In genomic region chr6:117561128-117561527, GRCh38 we compare ENCODE assay signal across 19 cellular contexts.
"Had no signal": no experiment of that assay in that cellular context is flagged by ENCODE, and none has a peak within 500 bp of the region (broad histone marks: within the 10 kb centered on the region; RNA-seq: fewer than 3 reads in every experiment).

No MANE protein-coding gene starts in this region.

- H3K9me3 ChIP-seq: esophagus squamous epithelium, uterus had no signal

- H3K36me3 Mint-ChIP-seq: natural killer cell treated with Interleukin-12 subunit alpha and Interleukin-12 subunit beta and Interleukin-15 and Interleukin-18, amount 100 ng/mL, for 72 hours had no signal

- H3K27ac ChIP-seq: esophagus squamous epithelium, uterus had no signal

- H3K36me3 ChIP-seq: uterus had no signal

- H3K4me1 Mint-ChIP-seq: activated CD4-positive, alpha-beta T cell treated with anti-CD3 and anti-CD28 coated beads, Interleukin-2, amount 10 ng/mL, durations not matched to agents 24 days and 14 days; activated naive CD8-positive, alpha-beta T cell treated with anti-CD3 and anti-CD28 coated beads, Interleukin-2, amount 50 U/mL, for 24 hours had no signal

- H3K27me3 Mint-ChIP-seq: activated CD4-positive, alpha-beta T cell treated with anti-CD3 and anti-CD28 coated beads, Interleukin-2, amount 10 ng/mL, durations not matched to agents 24 days and 14 days; activated CD8-positive, alpha-beta T cell treated with anti-CD3 and anti-CD28 coated beads for 36 hours; activated naive CD8-positive, alpha-beta T cell treated with anti-CD3 and anti-CD28 coated beads, Interleukin-2, amount 50 U/mL, for 24 hours; natural killer cell treated with Interleukin-12 subunit alpha and Interleukin-12 subunit beta and Interleukin-15 and Interleukin-18, amount 100 ng/mL, for 72 hours had no signal

- H3K27ac Mint-ChIP-seq: activated CD4-positive, alpha-beta T cell treated with anti-CD3 and anti-CD28 coated beads, Interleukin-2, amount 10 ng/mL, durations not matched to agents 24 days and 14 days; activated CD8-positive, alpha-beta T cell treated with anti-CD3 and anti-CD28 coated beads for 36 hours; activated naive CD8-positive, alpha-beta T cell treated with anti-CD3 and anti-CD28 coated beads, Interleukin-2, amount 50 U/mL, for 24 hours; activated T-helper 2 cell treated with anti-CD3 and anti-CD28 coated beads, Interferon-gamma antibody, Interleukin-2, Interleukin-4, amounts not matched to agents 10 μg/mL and 5 μg/mL and 100 μg/mL, durations not matched to agents 14 hours and 24 hours and 36 hours; natural killer cell treated with Interleukin-12 subunit alpha and Interleukin-12 subunit beta and Interleukin-15 and Interleukin-18, amount 100 ng/mL, for 72 hours had no signal

- ATAC-seq: activated CD8-positive, alpha-beta T cell treated with anti-CD3 and anti-CD28 coated beads for 36 hours; activated naive CD8-positive, alpha-beta T cell treated with anti-CD3 and anti-CD28 coated beads, Interleukin-2, amount 50 U/mL, for 24 hours; natural killer cell treated with Interleukin-12 subunit alpha and Interleukin-12 subunit beta and Interleukin-15 and Interleukin-18, amount 100 ng/mL, for 72 hours had no signal

- H3K9me3 Mint-ChIP-seq: activated CD4-positive, alpha-beta T cell treated with anti-CD3 and anti-CD28 coated beads, Interleukin-2, amount 10 ng/mL, durations not matched to agents 24 days and 14 days; activated CD8-positive, alpha-beta T cell treated with anti-CD3 and anti-CD28 coated beads for 36 hours; activated naive CD8-positive, alpha-beta T cell treated with anti-CD3 and anti-CD28 coated beads, Interleukin-2, amount 50 U/mL, for 24 hours; activated T-helper 2 cell treated with anti-CD3 and anti-CD28 coated beads, Interferon-gamma antibody, Interleukin-2, Interleukin-4, amounts not matched to agents 10 μg/mL and 5 μg/mL and 100 μg/mL, durations not matched to agents 14 hours and 24 hours and 36 hours; natural killer cell treated with Interleukin-12 subunit alpha and Interleukin-12 subunit beta and Interleukin-15 and Interleukin-18, amount 100 ng/mL, for 72 hours had no signal

- H3K4me1 ChIP-seq: uterus had no signal

- H3K4me3 Mint-ChIP-seq: activated CD4-positive, alpha-beta T cell treated with anti-CD3 and anti-CD28 coated beads, Interleukin-2, amount 10 ng/mL, durations not matched to agents 24 days and 14 days; activated CD8-positive, alpha-beta T cell treated with anti-CD3 and anti-CD28 coated beads for 36 hours; activated naive CD8-positive, alpha-beta T cell treated with anti-CD3 and anti-CD28 coated beads, Interleukin-2, amount 50 U/mL, for 24 hours; natural killer cell treated with Interleukin-12 subunit alpha and Interleukin-12 subunit beta and Interleukin-15 and Interleukin-18, amount 100 ng/mL, for 72 hours had no signal

- H3K4me3 ChIP-seq: esophagus squamous epithelium, uterus had no signal

- DNase-seq: activated CD4-positive, alpha-beta T cell treated with anti-CD3 and anti-CD28 coated beads, Interleukin-2, amount 10 ng/mL, durations not matched to agents 24 days and 14 days; activated CD8-positive, alpha-beta T cell treated with anti-CD3 and anti-CD28 coated beads for 36 hours; activated naive CD4-positive, alpha-beta T cell treated with Interleukin-2 at 50 U/mL for 16 hours; activated naive CD8-positive, alpha-beta T cell treated with anti-CD3 and anti-CD28 coated beads, Interleukin-2, amount 50 U/mL, for 24 hours; activated T-cell treated with anti-CD3 and anti-CD28 coated beads, Interleukin-2, amount 50 U/mL, for 1 hour; aorta; dermis blood vessel endothelial cell; effector memory CD4-positive, alpha-beta T cell; esophagus squamous epithelium; foreskin fibroblast; mesendoderm; stimulated activated CD4-positive, alpha-beta T cell treated with anti-CD3 and anti-CD28 coated beads, Interleukin-12 subunit alpha, Interleukin-12 subunit beta, amount 100 ng/mL, for 4 hours; stimulated activated CD4-positive, alpha-beta T cell treated with anti-CD3 and anti-CD28 coated beads, Interleukin-1b, Interleukin-23, amount 100 ng/mL, for 48 hours; stimulated activated CD8-positive, alpha-beta memory T cell treated with anti-CD3 and anti-CD28 coated beads, Interleukin-4, amount 100 ng/mL, for 48 hours; stimulated activated naive CD4-positive, alpha-beta T cell; T1000; uterus had no signal

- H3K27me3 ChIP-seq: esophagus squamous epithelium, uterus had no signal
